Comparison of ENCODE assay signal across 16 cellular contexts in the genomic region with DNA sequence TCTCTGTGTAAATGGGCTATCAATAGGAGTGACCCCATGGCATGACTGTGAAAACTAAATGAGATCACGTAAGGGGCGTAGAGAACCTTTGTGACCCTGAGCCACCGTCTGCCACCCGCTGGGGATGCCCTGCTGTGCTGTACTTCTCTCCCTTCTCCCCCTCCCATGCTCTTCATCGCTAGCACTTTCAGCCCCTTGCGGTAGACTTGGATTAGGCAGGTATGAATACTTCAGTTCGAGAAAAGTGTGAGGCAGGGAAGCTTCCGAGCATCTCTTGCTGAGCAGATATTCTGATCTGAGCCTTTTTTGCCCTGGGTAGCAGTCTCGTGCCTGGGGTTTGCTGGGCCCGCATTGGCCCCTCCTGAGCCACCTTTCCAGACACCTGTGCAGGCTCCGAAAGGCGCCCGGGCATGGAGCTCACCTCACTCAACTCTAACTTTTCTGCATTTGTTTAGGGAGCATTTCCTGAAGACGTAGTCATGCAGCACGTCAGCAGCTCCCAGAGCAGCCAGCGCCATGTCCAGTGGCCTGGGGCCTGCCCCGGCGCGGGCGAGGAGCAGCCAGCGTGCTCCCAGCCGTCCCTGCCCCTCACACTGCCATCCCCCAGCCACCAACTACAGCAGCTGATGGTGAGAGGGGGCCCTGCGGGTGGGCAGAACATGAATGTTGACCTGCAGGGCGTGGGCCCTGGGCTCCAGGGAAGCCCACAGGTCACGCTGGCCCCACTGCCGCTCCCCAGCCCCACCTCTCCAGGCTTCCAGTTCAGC. TPM values are rescaled to one million over a fixed set of nuclear protein-coding genes. Genes with fewer than 3 reads are reported as not detected.
A peak's percentile ranks its signal among the peaks of the same experiment; 100 is the strongest.
DNase-seq lines count a peak whose midpoint lies in the region; ATAC-seq and TF ChIP-seq lines count a peak whose summit lies in the region.
"Had no signal": no experiment of that assay in that cellular context is flagged by ENCODE, and none has a peak within 500 bp of the region (broad histone marks: within the 10 kb centered on the region; RNA-seq: fewer than 3 reads in every experiment).

No MANE protein-coding gene starts in this region.

- no peaks in the 10 kb centered on the region for H3K79me1 ChIP-seq in trophoblast cell (ENCODE audit: low read length)

- DNase-seq in H7 (peak; percentile 71), WTC11 (ENCODE audit: low spot score) (no peak), left lobe of liver (ENCODE audit: low spot score) (peak; percentile 24), trophoblast cell (no peak), kidney tubule cell (ENCODE audit: low spot score) (no peak)
- DNase-seq: DMS 273 treated with DMSO at 0.1 percent for 48 hours, NCI-H1105 treated with DMSO at 0.1 percent for 48 hours, NCI-H1694 treated with DMSO at 0.1 percent for 48 hours, NCI-H2107, NCI-H2227 treated with DMSO at 0.1 percent for 48 hours, NCI-H524 had no signal

- no peak overlapping the region for H4K8ac ChIP-seq in trophoblast cell (ENCODE audit: low read depth, low read length)

- H4K91ac ChIP-seq in trophoblast cell (ENCODE audit: low read depth, low read length): no peak overlapping the region

- H3K27me3 ChIP-seq in H7 (ENCODE audit: control insufficient read depth, insufficient read depth, low read length) (no peaks in the 10 kb centered on the region), trophoblast cell (ENCODE audit: insufficient read depth, low read length) (no peaks in the 10 kb centered on the region)
- H3K27me3 ChIP-seq: BLaER1 treated with 17β-estradiol and CSF1 and Interleukin-3, amounts not matched to agents 10 nM and 100 nM had no signal

- no peak for TF ChIP-seq CTCF in WTC11 (IDR thresholded peaks at IDR 0.05)

- H2AFZ ChIP-seq in trophoblast cell (ENCODE audit: insufficient read depth, low read length, poor library complexity): no peak overlapping the region

- H4K12ac ChIP-seq in trophoblast cell (ENCODE audit: low read depth, low read length): no peak overlapping the region

- peaks cover 1% of the 10 kb centered on the region for H3K36me3 ChIP-seq in H7 (replicated peaks; ENCODE audit: control insufficient read depth, insufficient read depth, low read length)
- peaks cover 27 to 30% of the 10 kb centered on the region in 2 experiments for H3K36me3 ChIP-seq in trophoblast cell (ENCODE audit: control insufficient read depth in 1 of 2, insufficient read depth in 2 of 2, low read length in 2 of 2)

- H3K36me3 Mint-ChIP-seq in WTC11: peaks cover 16% of the 10 kb centered on the region
- H3K36me3 Mint-ChIP-seq: IgD-negative memory B cell had no signal

- H3K4me3 ChIP-seq in H7 (ENCODE audit: insufficient read depth, low read depth, low read length) (no peak overlapping the region), trophoblast cell (ENCODE audit: low read depth, low read length) (peak overlapping the region; percentile 30)
- H3K4me3 ChIP-seq: A549; BLaER1 treated with 17β-estradiol and CSF1 and Interleukin-3, amounts not matched to agents 10 nM and 100 nM had no signal

- no peaks in the 10 kb centered on the region for H3K27me3 Mint-ChIP-seq in WTC11 (ENCODE audit: low read depth)
- H3K27me3 Mint-ChIP-seq: IgD-negative memory B cell had no signal

- H3K27ac Mint-ChIP-seq in WTC11: no peak overlapping the region
- H3K27ac Mint-ChIP-seq: IgD-negative memory B cell had no signal

- no peak overlapping the region for H2AK5ac ChIP-seq in trophoblast cell (ENCODE audit: low read length)

- no peak for ATAC-seq in WTC11
- ATAC-seq in left lobe of liver: no peak
- ATAC-seq in GM21786 (IDR thresholded peaks at IDR 0.05; ENCODE audit: unreplicated experiment): no peak
- ATAC-seq in GM18517 (IDR thresholded peaks at IDR 0.05; ENCODE audit: unreplicated experiment): no peak

- no peak overlapping the region for H3K23ac ChIP-seq in trophoblast cell (ENCODE audit: low read length)

- H3K79me2 ChIP-seq in trophoblast cell (ENCODE audit: control insufficient read depth, insufficient read depth, low read length, poor library complexity): no peaks in the 10 kb centered on the region

- H2BK120ac ChIP-seq in trophoblast cell (ENCODE audit: insufficient read depth, low read length, poor library complexity): no peak overlapping the region

- peaks cover 8% of the 10 kb centered on the region for H3K4me1 Mint-ChIP-seq in WTC11

- POLR2A ChIA-PET in WTC11 (lab: Charles Lee): no interaction called here

- no peak overlapping the region for H3K14ac ChIP-seq in trophoblast cell (ENCODE audit: low read length)

- no peaks in the 10 kb centered on the region for H3K9me3 ChIP-seq in trophoblast cell (ENCODE audit: insufficient read depth, low read depth, low read length)
- H3K9me3 ChIP-seq: A549; BLaER1 treated with 17β-estradiol and CSF1 and Interleukin-3, amounts not matched to agents 10 nM and 100 nM had no signal

- no peaks in the 10 kb centered on the region for H3K4me1 ChIP-seq in trophoblast cell (ENCODE audit: control insufficient read depth in 1 of 2, insufficient read depth in 2 of 2, low read length in 2 of 2)
- H3K4me1 ChIP-seq: A549 had no signal

- H3K4me2 ChIP-seq in trophoblast cell (ENCODE audit: low read length): no peak overlapping the region
- H3K4me2 ChIP-seq: A549; BLaER1 treated with 17β-estradiol and CSF1 and Interleukin-3, amounts not matched to agents 10 nM and 100 nM had no signal

- no peak overlapping the region for H3K18ac ChIP-seq in trophoblast cell (ENCODE audit: low read length)

- no peak overlapping the region for H3K9ac ChIP-seq in trophoblast cell (ENCODE audit: low read length)
- H3K9ac ChIP-seq: BLaER1 treated with 17β-estradiol and CSF1 and Interleukin-3, amounts not matched to agents 10 nM and 100 nM had no signal

- no peaks in the 10 kb centered on the region for H3K9me3 Mint-ChIP-seq in WTC11
- H3K9me3 Mint-ChIP-seq: IgD-negative memory B cell had no signal

- no CpG with 5 or more reads among the region's 26 CpGs for WGBS in trophoblast cell (ENCODE audit: extremely low coverage, insufficient coverage, insufficient read length)

- no peak overlapping the region for H3K4ac ChIP-seq in trophoblast cell (ENCODE audit: low read depth, low read length)

- CTCF ChIA-PET in WTC11 (lab: Charles Lee): no interaction called here

- no peak overlapping the region for H2BK12ac ChIP-seq in trophoblast cell (ENCODE audit: low read length)

- no peak overlapping the region for H3K27ac ChIP-seq in trophoblast cell (ENCODE audit: low read depth, low read length)
- H3K27ac ChIP-seq: A549; BLaER1 treated with 17β-estradiol and CSF1 and Interleukin-3, amounts not matched to agents 10 nM and 100 nM had no signal

- no peak overlapping the region for H2BK5ac ChIP-seq in trophoblast cell (ENCODE audit: low read depth, low read length, poor library complexity)

- no peak overlapping the region for H3K4me3 Mint-ChIP-seq in WTC11
- H3K4me3 Mint-ChIP-seq: IgD-negative memory B cell had no signal

TF ChIP-seq in WTC11, 78 proteins besides CTCF, POLR2A, EP300 and RAD21:
- TF ChIP-seq ZNF219 (CRISPR knock-in tag; IDR thresholded peaks at IDR 0.05; ENCODE audit: borderline replicate concordance) (no peak), MYBL2 (CRISPR knock-in tag; IDR thresholded peaks at IDR 0.05) (no peak), ZNF317 (CRISPR knock-in tag; IDR thresholded peaks at IDR 0.05; ENCODE audit: borderline replicate concordance, low read depth) (no peak), PRRX2 (CRISPR knock-in tag; IDR thresholded peaks at IDR 0.05) (no peak), ZNF423 (CRISPR knock-in tag; IDR thresholded peaks at IDR 0.05) (peak; percentile 73), GTF2I (CRISPR knock-in tag; conservative IDR thresholded peaks at IDR 0.05) (no peak)
- TF ChIP-seq, protein P1, sequence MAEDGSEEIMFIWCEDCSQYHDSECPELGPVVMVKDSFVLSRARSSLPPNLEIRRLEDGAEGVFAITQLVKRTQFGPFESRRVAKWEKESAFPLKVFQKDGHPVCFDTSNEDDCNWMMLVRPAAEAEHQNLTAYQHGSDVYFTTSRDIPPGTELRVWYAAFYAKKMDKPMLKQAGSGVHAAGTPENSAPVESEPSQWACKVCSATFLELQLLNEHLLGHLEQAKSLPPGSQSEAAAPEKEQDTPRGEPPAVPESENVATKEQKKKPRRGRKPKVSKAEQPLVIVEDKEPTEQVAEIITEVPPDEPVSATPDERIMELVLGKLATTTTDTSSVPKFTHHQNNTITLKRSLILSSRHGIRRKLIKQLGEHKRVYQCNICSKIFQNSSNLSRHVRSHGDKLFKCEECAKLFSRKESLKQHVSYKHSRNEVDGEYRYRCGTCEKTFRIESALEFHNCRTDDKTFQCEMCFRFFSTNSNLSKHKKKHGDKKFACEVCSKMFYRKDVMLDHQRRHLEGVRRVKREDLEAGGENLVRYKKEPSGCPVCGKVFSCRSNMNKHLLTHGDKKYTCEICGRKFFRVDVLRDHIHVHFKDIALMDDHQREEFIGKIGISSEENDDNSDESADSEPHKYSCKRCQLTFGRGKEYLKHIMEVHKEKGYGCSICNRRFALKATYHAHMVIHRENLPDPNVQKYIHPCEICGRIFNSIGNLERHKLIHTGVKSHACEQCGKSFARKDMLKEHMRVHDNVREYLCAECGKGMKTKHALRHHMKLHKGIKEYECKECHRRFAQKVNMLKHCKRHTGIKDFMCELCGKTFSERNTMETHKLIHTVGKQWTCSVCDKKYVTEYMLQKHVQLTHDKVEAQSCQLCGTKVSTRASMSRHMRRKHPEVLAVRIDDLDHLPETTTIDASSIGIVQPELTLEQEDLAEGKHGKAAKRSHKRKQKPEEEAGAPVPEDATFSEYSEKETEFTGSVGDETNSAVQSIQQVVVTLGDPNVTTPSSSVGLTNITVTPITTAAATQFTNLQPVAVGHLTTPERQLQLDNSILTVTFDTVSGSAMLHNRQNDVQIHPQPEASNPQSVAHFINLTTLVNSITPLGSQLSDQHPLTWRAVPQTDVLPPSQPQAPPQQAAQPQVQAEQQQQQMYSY (CRISPR knock-in tag; IDR thresholded peaks at IDR 0.05): no peak

RNA-seq across cellular contexts. Expression of a gene that starts 40.4 kb away (rescaled TPM):
- 16.1 and 22.6 TPM in 2 replicates for total RNA-seq in H7 (2014; rRNA removed; shearing (Covaris generic))
- 32.7 to 34.2 TPM (median 33.3 TPM) in 3 replicates for total RNA-seq in WTC11 (2021)
- 9.3 TPM for total RNA-seq in left lobe of liver
- polyA plus RNA-seq in trophoblast cell (2013): 6.5 and 6.9 TPM in 2 replicates

RNA-seq across cellular contexts. Expression of a gene that starts 40.5 kb away (rescaled TPM):
- 26.0 and 29.1 TPM in 2 replicates for total RNA-seq in H7 (2014; rRNA removed; shearing (Covaris generic))
- total RNA-seq in WTC11 (2021) (38.0 to 41.4 TPM (median 39.6 TPM) in 3 replicates), left lobe of liver (9.9 TPM)
- 22.0 and 22.3 TPM in 2 replicates for polyA plus RNA-seq in trophoblast cell (2013)

Comparison
In these comparisons a context has a peak if more than half of its experiments do, and no peak if none do; other contexts are left out.
1. DNase-seq: peak in H7 (single experiment) and left lobe of liver (single experiment); none in WTC11 (single experiment), trophoblast cell (0 of 2) and kidney tubule cell (single experiment).